In the genomic region with DNA sequence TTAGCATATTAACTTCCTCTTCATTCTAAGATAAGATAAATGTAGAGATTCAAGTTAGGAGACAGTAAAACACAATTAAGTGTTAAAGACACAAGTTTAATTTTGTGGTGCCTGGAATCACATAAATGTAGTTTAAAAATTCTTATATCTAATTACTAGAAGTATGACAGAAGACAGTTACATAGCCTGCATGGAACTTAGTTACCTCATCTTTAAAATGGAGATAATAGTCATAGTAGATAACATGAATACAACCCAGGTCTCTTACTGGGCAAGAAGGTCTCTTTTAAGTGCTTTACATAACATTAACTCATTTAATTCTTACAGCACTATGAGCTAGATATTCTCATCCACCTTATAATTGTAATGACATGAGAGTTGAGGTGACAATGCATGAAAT, we compare ENCODE assay signal across 1 cellular context.
TF ChIP-seq lines count a peak whose summit lies in the region.

No MANE protein-coding gene starts in this region.

TF ChIP-seq in SK-N-SH treated with all-trans-retinoic acid at 6 μM for 48 hours, 23 proteins besides CTCF, POLR2A, EP300 and RAD21 (continued from another document):
- TF ChIP-seq, protein P1, sequence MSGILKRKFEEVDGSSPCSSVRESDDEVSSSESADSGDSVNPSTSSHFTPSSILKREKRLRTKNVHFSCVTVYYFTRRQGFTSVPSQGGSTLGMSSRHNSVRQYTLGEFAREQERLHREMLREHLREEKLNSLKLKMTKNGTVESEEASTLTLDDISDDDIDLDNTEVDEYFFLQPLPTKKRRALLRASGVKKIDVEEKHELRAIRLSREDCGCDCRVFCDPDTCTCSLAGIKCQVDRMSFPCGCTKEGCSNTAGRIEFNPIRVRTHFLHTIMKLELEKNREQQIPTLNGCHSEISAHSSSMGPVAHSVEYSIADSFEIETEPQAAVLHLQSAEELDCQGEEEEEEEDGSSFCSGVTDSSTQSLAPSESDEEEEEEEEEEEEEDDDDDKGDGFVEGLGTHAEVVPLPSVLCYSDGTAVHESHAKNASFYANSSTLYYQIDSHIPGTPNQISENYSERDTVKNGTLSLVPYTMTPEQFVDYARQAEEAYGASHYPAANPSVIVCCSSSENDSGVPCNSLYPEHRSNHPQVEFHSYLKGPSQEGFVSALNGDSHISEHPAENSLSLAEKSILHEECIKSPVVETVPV (CRISPR knock-in tag; IDR thresholded peaks at IDR 0.05) = no peak
- TF ChIP-seq RARB (CRISPR knock-in tag; IDR thresholded peaks at IDR 0.05) (no peak), ZNF70 (CRISPR knock-in tag; IDR thresholded peaks at IDR 0.05) (no peak), BACH2 (CRISPR knock-in tag; IDR thresholded peaks at IDR 0.05; ENCODE audit: borderline replicate concordance) (no peak), TCF4 (CRISPR knock-in tag; IDR thresholded peaks at IDR 0.05; ENCODE audit: borderline replicate concordance) (peak; percentile 48; the same call in 1 of the 2 replicates), ISL1 (CRISPR knock-in tag; IDR thresholded peaks at IDR 0.05) (peak; percentile 94)
